ENCODE assay signal across 1 cellular context in genomic region chr5:116524505-116524904, GRCh38.
TF ChIP-seq lines count a peak whose summit lies in the region.

No MANE protein-coding gene starts in this region.

TF ChIP-seq in WTC11, 78 proteins besides CTCF, POLR2A, EP300 and RAD21 (continued from another document):
- TF ChIP-seq ATF6 (CRISPR knock-in tag; IDR thresholded peaks at IDR 0.05): no peak
- TF ChIP-seq MYBL2 (CRISPR knock-in tag; IDR thresholded peaks at IDR 0.05): no peak
- no peak for TF ChIP-seq SOX15 (CRISPR knock-in tag; IDR thresholded peaks at IDR 0.05)
- no peak for TF ChIP-seq E2F1 (CRISPR knock-in tag; IDR thresholded peaks at IDR 0.05)
- no peak for TF ChIP-seq ZNF532 (CRISPR knock-in tag; IDR thresholded peaks at IDR 0.05; ENCODE audit: borderline replicate concordance)
- TF ChIP-seq AR (CRISPR knock-in tag; IDR thresholded peaks at IDR 0.05): no peak
- no peak for TF ChIP-seq ZNF138 (CRISPR knock-in tag; conservative IDR thresholded peaks at IDR 0.05)
